ENCODE assay signal across 1 cellular context in genomic region chr1:6496890-6497214, GRCh38.
TF ChIP-seq lines count a peak whose summit lies in the region.

No MANE protein-coding gene starts in this region.

TF ChIP-seq in HCT116, 20 proteins besides CTCF, POLR2A, EP300 and RAD21 (continued from another document):
- TF ChIP-seq, protein P1, sequence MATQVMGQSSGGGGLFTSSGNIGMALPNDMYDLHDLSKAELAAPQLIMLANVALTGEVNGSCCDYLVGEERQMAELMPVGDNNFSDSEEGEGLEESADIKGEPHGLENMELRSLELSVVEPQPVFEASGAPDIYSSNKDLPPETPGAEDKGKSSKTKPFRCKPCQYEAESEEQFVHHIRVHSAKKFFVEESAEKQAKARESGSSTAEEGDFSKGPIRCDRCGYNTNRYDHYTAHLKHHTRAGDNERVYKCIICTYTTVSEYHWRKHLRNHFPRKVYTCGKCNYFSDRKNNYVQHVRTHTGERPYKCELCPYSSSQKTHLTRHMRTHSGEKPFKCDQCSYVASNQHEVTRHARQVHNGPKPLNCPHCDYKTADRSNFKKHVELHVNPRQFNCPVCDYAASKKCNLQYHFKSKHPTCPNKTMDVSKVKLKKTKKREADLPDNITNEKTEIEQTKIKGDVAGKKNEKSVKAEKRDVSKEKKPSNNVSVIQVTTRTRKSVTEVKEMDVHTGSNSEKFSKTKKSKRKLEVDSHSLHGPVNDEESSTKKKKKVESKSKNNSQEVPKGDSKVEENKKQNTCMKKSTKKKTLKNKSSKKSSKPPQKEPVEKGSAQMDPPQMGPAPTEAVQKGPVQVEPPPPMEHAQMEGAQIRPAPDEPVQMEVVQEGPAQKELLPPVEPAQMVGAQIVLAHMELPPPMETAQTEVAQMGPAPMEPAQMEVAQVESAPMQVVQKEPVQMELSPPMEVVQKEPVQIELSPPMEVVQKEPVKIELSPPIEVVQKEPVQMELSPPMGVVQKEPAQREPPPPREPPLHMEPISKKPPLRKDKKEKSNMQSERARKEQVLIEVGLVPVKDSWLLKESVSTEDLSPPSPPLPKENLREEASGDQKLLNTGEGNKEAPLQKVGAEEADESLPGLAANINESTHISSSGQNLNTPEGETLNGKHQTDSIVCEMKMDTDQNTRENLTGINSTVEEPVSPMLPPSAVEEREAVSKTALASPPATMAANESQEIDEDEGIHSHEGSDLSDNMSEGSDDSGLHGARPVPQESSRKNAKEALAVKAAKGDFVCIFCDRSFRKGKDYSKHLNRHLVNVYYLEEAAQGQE (IDR thresholded peaks at IDR 0.05; ENCODE audit: low read depth): no peak
- no peak for TF ChIP-seq ATF3 (IDR thresholded peaks at IDR 0.05)
- TF ChIP-seq POLR2AphosphoS5 (IDR thresholded peaks at IDR 0.05; ENCODE audit: low read depth, low read length): no peak
- TF ChIP-seq YY1 (IDR thresholded peaks at IDR 0.05; ENCODE audit: extremely low read depth, insufficient replicate concordance, low read depth, low read length): no peak
- no peak for TF ChIP-seq ZBTB33 (IDR thresholded peaks at IDR 0.05; ENCODE audit: extremely low read depth, insufficient replicate concordance, low read length)
- no peak for TF ChIP-seq JUND (IDR thresholded peaks at IDR 0.05)
- TF ChIP-seq SIN3A (IDR thresholded peaks at IDR 0.05; ENCODE audit: low read depth): no peak
- TF ChIP-seq SP1 (IDR thresholded peaks at IDR 0.05; ENCODE audit: low read depth): no peak
- TF ChIP-seq FOSL1 (IDR thresholded peaks at IDR 0.05; ENCODE audit: low read depth): no peak
- no peak for TF ChIP-seq CBX3 (IDR thresholded peaks at IDR 0.05; ENCODE audit: low read depth)
- no peak for TF ChIP-seq EZH2 (IDR thresholded peaks at IDR 0.05)
- TF ChIP-seq TCF7L2 (IDR thresholded peaks at IDR 0.05; ENCODE audit: borderline replicate concordance, extremely low read depth, insufficient read depth, insufficient read length): no peak
- no peak for TF ChIP-seq CEBPB (IDR thresholded peaks at IDR 0.05; ENCODE audit: low read depth)
- TF ChIP-seq EGR1 (IDR thresholded peaks at IDR 0.05; ENCODE audit: low read depth): no peak
- no peak for TF ChIP-seq ZNF274 (IDR thresholded peaks at IDR 0.05; ENCODE audit: low read depth, low read length)
- TF ChIP-seq, protein P2, sequence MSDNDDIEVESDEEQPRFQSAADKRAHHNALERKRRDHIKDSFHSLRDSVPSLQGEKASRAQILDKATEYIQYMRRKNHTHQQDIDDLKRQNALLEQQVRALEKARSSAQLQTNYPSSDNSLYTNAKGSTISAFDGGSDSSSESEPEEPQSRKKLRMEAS (IDR thresholded peaks at IDR 0.05): no peak
- TF ChIP-seq ELF1 (IDR thresholded peaks at IDR 0.05; ENCODE audit: borderline replicate concordance, low read depth): no peak
- TF ChIP-seq EZH2phosphoT487 (IDR thresholded peaks at IDR 0.05; ENCODE audit: borderline replicate concordance): no peak
- TF ChIP-seq SRF (IDR thresholded peaks at IDR 0.05; ENCODE audit: low read depth): no peak
